Comparison of ENCODE assay signal across 1 cellular context in the genomic region with DNA sequence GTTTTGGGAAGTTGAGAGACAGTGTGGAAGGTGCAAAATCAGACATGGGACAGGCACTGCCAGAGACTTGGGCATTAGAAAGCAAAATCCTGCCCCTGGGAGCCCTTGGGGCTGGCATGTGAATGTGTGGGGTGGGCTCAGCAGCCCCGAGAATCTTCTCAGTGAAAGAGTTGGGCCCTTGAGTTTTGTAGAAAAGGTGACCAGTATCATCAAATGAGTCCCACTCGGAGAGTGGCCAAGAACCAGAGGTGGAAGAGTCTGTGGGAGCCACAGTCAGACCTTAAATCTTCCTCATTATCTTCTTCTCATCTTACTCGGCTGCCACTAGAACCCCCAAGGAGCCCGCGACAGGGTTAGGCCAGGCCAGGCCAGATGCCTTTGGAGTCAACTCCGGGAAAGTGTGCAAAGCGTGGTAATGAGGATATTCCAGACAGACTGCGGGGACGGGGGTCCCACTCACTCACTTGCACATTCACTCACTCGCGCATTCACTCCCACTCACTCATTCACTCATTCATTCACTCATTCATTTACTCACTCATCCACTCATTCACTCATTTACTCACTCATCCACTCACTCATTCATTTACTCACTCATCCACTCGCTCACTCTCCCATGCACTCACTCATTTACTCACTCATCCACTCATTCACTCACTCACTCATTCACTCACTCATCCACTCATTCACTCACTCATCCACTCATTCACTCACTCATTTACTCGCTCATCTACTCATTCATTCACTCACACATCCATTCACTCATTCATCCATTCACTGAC.
TF ChIP-seq lines count a peak whose summit lies in the region.

No MANE protein-coding gene starts in this region.

TF ChIP-seq in H1, 55 proteins besides CTCF, POLR2A, EP300 and RAD21:
- no peak for TF ChIP-seq GTF2F1 (IDR thresholded peaks at IDR 0.05; ENCODE audit: borderline replicate concordance, low read depth, low read length)
- peak; percentile 56 for TF ChIP-seq ASH2L (IDR thresholded peaks at IDR 0.05; ENCODE audit: low read length)
